Comparison of ENCODE assay signal across 14 cellular contexts in genomic region chr18:79603321-79604204, GRCh38.
"Had no signal": no experiment of that assay in that cellular context is flagged by ENCODE, and none has a peak within 500 bp of the region (broad histone marks: within the 10 kb centered on the region; RNA-seq: fewer than 3 reads in every experiment).

No MANE protein-coding gene starts in this region.

- ATAC-seq: left lobe of liver, T-helper 17 cell had no signal

- FAIRE-seq: TTC549 had no signal

- H3K4me3 ChIP-seq: prostate gland, tibial artery had no signal

- H3K36me3 ChIP-seq: prostate gland, tibial artery had no signal

- H3K4me1 ChIP-seq: prostate gland, tibial artery had no signal

- H3K27ac ChIP-seq: prostate gland, tibial artery had no signal

- DNase-seq: activated B cell treated with CpG ODN at 0.5 μM for 24 hours; activated CD4-positive, alpha-beta T cell treated with anti-CD3 and anti-CD28 coated beads, Interleukin-2, amount 10 ng/mL, durations not matched to agents 24 days and 14 days; activated CD8-positive, alpha-beta memory T cell treated with anti-CD3 and anti-CD28 coated beads for 24 hours; activated gamma-delta T cell; amygdala; cerebellar nuclear complex; endodermal cell; erythroblast; stimulated activated CD4-positive, alpha-beta T cell treated with anti-CD3 and anti-CD28 coated beads, Interleukin-4, amount 100 ng/mL, for 4 hours; T-helper 17 cell had no signal

- H3K9me3 ChIP-seq: prostate gland, tibial artery had no signal
